In the genomic region with DNA sequence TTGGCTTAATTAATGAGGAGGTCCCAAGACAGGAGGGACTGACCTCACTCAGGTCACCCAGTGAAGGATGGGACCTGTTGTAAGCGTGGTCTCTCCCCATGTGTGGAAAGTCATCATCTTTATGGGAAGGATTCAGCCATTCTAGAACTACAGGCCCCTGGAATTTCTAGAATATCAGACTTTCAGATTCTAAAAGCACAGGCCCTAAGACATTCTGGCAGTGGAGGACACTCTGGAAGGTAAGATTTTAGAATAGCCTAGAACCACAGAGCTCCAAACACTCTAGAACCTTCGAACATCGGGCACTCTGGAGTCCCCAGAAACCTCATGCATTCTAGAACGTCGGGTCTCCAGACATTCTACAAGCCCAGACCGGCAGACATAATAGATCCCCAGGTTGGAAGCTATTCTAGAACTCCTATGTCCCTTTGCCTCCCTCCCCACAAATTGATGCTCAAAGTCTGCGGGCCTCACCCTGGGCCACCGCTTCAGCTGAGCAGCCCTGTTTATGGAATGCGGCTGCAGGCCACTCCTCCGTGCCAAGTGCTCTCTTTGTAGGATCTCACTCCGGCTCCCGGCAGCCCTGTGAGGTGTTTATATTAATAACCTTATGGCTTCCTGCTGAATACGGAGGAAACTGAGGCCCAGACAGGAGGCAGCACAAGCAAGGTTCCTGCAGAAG, we compare ENCODE assay signal across 8 cellular contexts. TPM values are rescaled to one million over a fixed set of nuclear protein-coding genes. Genes with fewer than 3 reads are reported as not detected.
A peak's percentile ranks its signal among the peaks of the same experiment; 100 is the strongest.
DNase-seq lines count a peak whose midpoint lies in the region; ATAC-seq, FAIRE-seq and TF ChIP-seq lines count a peak whose summit lies in the region.

No MANE protein-coding gene starts in this region.

- no peaks in the 10 kb centered on the region for H3K9me1 ChIP-seq in K562 (ENCODE audit: control insufficient read depth, insufficient read depth, low read length)

- TSS peak; percentile 59 for BruUV-seq in K562 (replicated peaks; lab: Mats Ljungman, UMichigan)

- H4K20me1 ChIP-seq in K562 (replicated peaks; ENCODE audit: control insufficient read depth, insufficient read depth, low read length), result no peaks in the 10 kb centered on the region; the same call in 1 of the 2 replicates

- intact Hi-C loops in K562 (cut with micrococcal nuclease), result loop anchor here (5.0 kb wide), 1 partner anchor 33 kb away; no protein-coding TSS in a partner anchor
- intact Hi-C loops in lower leg skin (cut with DNase I; ENCODE audit: low total_unique reads), result no loop called here
- intact Hi-C loops in vagina (cut with DNase I), result no loop called here

- WGBS in K562 (ENCODE audit: insufficient coverage, low coverage, missing lambda C conversion rate), result 31% methylated on average over 13 of the region's 13 CpGs
- WGBS in lower leg skin, 2 donors, result 25 to 28% methylated on average over 13 of the region's 13 CpGs

- POLR2A ChIA-PET in K562 (lab: Yijun Ruan, JAX), result interaction anchor here (0.9 to 1.1 kb wide), 3 partner anchors 10 to 31 kb away, joined by 3 to 6 read pairs (median 3); no protein-coding TSS in a partner anchor

- H3K27me3 ChIP-seq in K562 (ENCODE audit: control insufficient read depth in 2 of 2, insufficient read depth in 2 of 2, low read length in 2 of 2), result 0 out of 5 replicates have a peak, but pooled peaks cover 0 to 6% of the 10 kb centered on the region in 2 experiments
- H3K27me3 ChIP-seq in vagina, result no peaks in the 10 kb centered on the region

- TF ChIP-seq POLR2A in K562 (conservative IDR thresholded peaks at IDR 0.05), result no peak
- no peak for TF ChIP-seq POLR2A in lower leg skin (IDR thresholded peaks at IDR 0.05)
- TF ChIP-seq POLR2A in vagina (IDR thresholded peaks at IDR 0.05), result no peak

- DNase-seq in ACHN (peak; percentile 22), HK-2 (ENCODE audit: unreplicated experiment) (peak; percentile 37), K562 (ENCODE audit: extremely low read depth in 1 of 4, low spot score in 3 of 4) (no peak), lower leg skin (ENCODE audit: low spot score in 2 of 2) (no peak), vagina (ENCODE audit: extremely low spot score in 2 of 2) (no peak), COLO829 (ENCODE audit: low spot score) (no peak)

- TF ChIP-seq EP300 in K562 (IDR thresholded peaks at IDR 0.05; ENCODE audit: low read length), result no peak

- peak; percentile 69 for FAIRE-seq in K562 (lab: Jason Lieb, UNC)

- peak overlapping the region; percentile 66 to 94 for H3K9ac ChIP-seq in K562 (ENCODE audit: insufficient read depth in 1 of 2, low read depth in 2 of 2, low read length in 2 of 2)

- H3K9me3 ChIP-seq in K562 (replicated peaks; ENCODE audit: control insufficient read depth, insufficient read depth, low read depth, low read length) (no peaks in the 10 kb centered on the region), vagina (no peaks in the 10 kb centered on the region)

- H3K4me1 ChIP-seq in K562 (replicated peaks in 1 of 2; ENCODE audit: control insufficient read depth in 2 of 2, insufficient read depth in 2 of 2, low read length in 2 of 2) (peaks cover 14 to 20% of the 10 kb centered on the region in 2 experiments; a peak in 4 of 5 replicates), vagina (peaks cover 16% of the 10 kb centered on the region)

- TF ChIP-seq CTCF in K562 (IDR thresholded peaks at IDR 0.05 in 2 of 3, conservative IDR thresholded peaks at IDR 0.05 in 1 of 3; ENCODE audit: insufficient read depth in 2 of 3, low read depth in 1 of 3, low read length in 3 of 3) (no peak), lower leg skin (IDR thresholded peaks at IDR 0.05) (no peak), vagina (IDR thresholded peaks at IDR 0.05) (no peak)

- H3K36me3 ChIP-seq in K562 (ENCODE audit: control insufficient read depth, insufficient read depth, low read length) (no peaks in the 10 kb centered on the region), vagina (no peaks in the 10 kb centered on the region)

- TF ChIP-seq RAD21 in K562 (CRISPR knock-in tag; conservative IDR thresholded peaks at IDR 0.05 in 1 of 2, IDR thresholded peaks at IDR 0.05 in 1 of 2), result no peak

- no peaks in the 10 kb centered on the region for H3K79me2 ChIP-seq in K562 (ENCODE audit: control insufficient read depth, insufficient read depth, low read length)

- CTCF ChIA-PET in K562 (lab: Yijun Ruan, JAX; ENCODE audit: low intra/inter-chr PET ratio), result no interaction called here

- in situ Hi-C loops in ACHN (cut with HindIII; ENCODE audit: low pct_ligation_motif_present, low pct_unique_long_range_greater_than_20kb, low sequenced_read_pairs), result no loop called here
- in situ Hi-C loops in K562 (cut with MboI), result no loop called here

- peak overlapping the region; percentile 99 for H2AFZ ChIP-seq in K562 (ENCODE audit: low read depth, low read length)

- peak overlapping the region; percentile 95 for H3K4me2 ChIP-seq in K562 (ENCODE audit: insufficient read depth, low read length)

- peak overlapping the region; percentile 52 for H3K4me3 ChIP-seq in K562
- peak overlapping the region; percentile 17 for H3K4me3 ChIP-seq in lower leg skin (ENCODE audit: low read depth, poor library complexity, severe bottlenecking)
- peak overlapping the region; percentile 36 to 52 for H3K4me3 ChIP-seq in vagina

- ATAC-seq in K562 (peak; percentile 11; the same call in 2 of the 3 replicates), HG03342 (IDR thresholded peaks at IDR 0.05; ENCODE audit: unreplicated experiment) (no peak), GM19023 (IDR thresholded peaks at IDR 0.05; ENCODE audit: unreplicated experiment) (no peak)

- H3K27ac ChIP-seq in K562 (ENCODE audit: extremely low read depth, low read depth, low read length) (peak overlapping the region; percentile 61), vagina (no peak overlapping the region)

RNA-seq across cellular contexts. Expression of a gene that starts 1.9 kb away (rescaled TPM):
- not detected in 2 replicates for total RNA-seq in K562 (2011; cell fraction: chromatin; rRNA removed; ENCODE audit: low replicate concordance)
- total RNA-seq in K562 (2011; cell fraction: nucleolus; rRNA removed), result not detected in 2 replicates
- total RNA-seq in K562 (2011; cell fraction: nucleoplasm; rRNA removed), result not detected in 2 replicates
- total RNA-seq in K562 (2014; rRNA removed), result not detected in 2 replicates
- total RNA-seq in K562 (2014; rRNA removed; fragmentation: Illumina TruSeq; extraction: Trizol), result not detected in 2 replicates
- not detected in 2 replicates for total RNA-seq in K562 (2015; rRNA removed; fragmentation: Illumina TruSeq; extraction: Trizol)
- not detected in 2 replicates for total RNA-seq in K562 (2021)
- polyA plus RNA-seq in K562 (2011; rRNA removed), result not detected in 2 replicates
- not detected in 2 replicates for polyA plus RNA-seq in K562 (2011; cell fraction: cytosol; rRNA removed)
- not detected in 2 replicates for polyA plus RNA-seq in K562 (2011; cell fraction: nucleus; rRNA removed)
- not detected in 2 replicates for polyA plus RNA-seq in K562 (2012)
- not detected in 2 replicates for polyA plus RNA-seq in K562 (2014; fragmentation: Illumina TruSeq; extraction: Trizol)
- not detected for polyA plus RNA-seq in K562 (2014; fragmentation: Nextera tagmentation; extraction: Ambion mirVana)
- polyA plus RNA-seq in K562 (2014; rRNA removed), result not detected in 2 replicates
- not detected in 2 replicates for polyA minus RNA-seq in K562 (2011; rRNA and poly(A)+ RNA removed)
- polyA minus RNA-seq in K562 (2011; cell fraction: cytosol; rRNA and poly(A)+ RNA removed), result not detected in 2 replicates
- not detected in 2 replicates for polyA minus RNA-seq in K562 (2011; cell fraction: nucleus; rRNA and poly(A)+ RNA removed)
- not detected for total RNA-seq in lower leg skin
- not detected for total RNA-seq in vagina

RNA-seq across cellular contexts. Expression of a gene that starts 11.7 kb away (rescaled TPM):
- 12.6 and 15.0 TPM in 2 replicates for total RNA-seq in K562 (2011; cell fraction: chromatin; rRNA removed; ENCODE audit: low replicate concordance)
- total RNA-seq in K562 (2011; cell fraction: nucleolus; rRNA removed), result 8.7 and 9.7 TPM in 2 replicates
- total RNA-seq in K562 (2011; cell fraction: nucleoplasm; rRNA removed), result 14.8 and 17.8 TPM in 2 replicates
- total RNA-seq in K562 (2014; rRNA removed), result 1.2 and 3.1 TPM in 2 replicates
- 1.5 TPM in 2 replicates for total RNA-seq in K562 (2014; rRNA removed; fragmentation: Illumina TruSeq; extraction: Trizol)
- total RNA-seq in K562 (2015; rRNA removed; fragmentation: Illumina TruSeq; extraction: Trizol), result 0.87 and 1.3 TPM in 2 replicates
- total RNA-seq in K562 (2021), result 9.3 and 11.7 TPM in 2 replicates
- polyA plus RNA-seq in K562 (2011; rRNA removed), result 9.6 and 13.5 TPM in 2 replicates
- 16.9 and 24.1 TPM in 2 replicates for polyA plus RNA-seq in K562 (2011; cell fraction: cytosol; rRNA removed)
- 23.3 and 36.6 TPM in 2 replicates for polyA plus RNA-seq in K562 (2011; cell fraction: nucleus; rRNA removed)
- 13.7 and 31.9 TPM in 2 replicates for polyA plus RNA-seq in K562 (2012)
- 14.3 and 15.4 TPM in 2 replicates for polyA plus RNA-seq in K562 (2014; fragmentation: Illumina TruSeq; extraction: Trizol)
- polyA plus RNA-seq in K562 (2014; fragmentation: Nextera tagmentation; extraction: Ambion mirVana), result 10 to 100 TPM in 1 of 2 experiments, 1 to 10 TPM in 1; 9.1 to 10.3 TPM
- polyA plus RNA-seq in K562 (2014; rRNA removed), result 5.3 and 9.8 TPM in 2 replicates
- polyA minus RNA-seq in K562 (2011; rRNA and poly(A)+ RNA removed), result 8.6 and 11.7 TPM in 2 replicates
- polyA minus RNA-seq in K562 (2011; cell fraction: cytosol; rRNA and poly(A)+ RNA removed), result 8.4 and 11.9 TPM in 2 replicates
- polyA minus RNA-seq in K562 (2011; cell fraction: nucleus; rRNA and poly(A)+ RNA removed), result 7.9 and 10.4 TPM in 2 replicates
- 10 to 100 TPM; 35.9 to 49.9 (median 46.6) TPM for total RNA-seq in lower leg skin
- not detected for total RNA-seq in vagina

RNA-seq across cellular contexts. Expression of a gene that starts 19.5 kb away (rescaled TPM):
- not detected in 2 replicates for total RNA-seq in K562 (2011; cell fraction: chromatin; rRNA removed; ENCODE audit: low replicate concordance)
- total RNA-seq in K562 (2011; cell fraction: nucleolus; rRNA removed), result not detected in 2 replicates
- total RNA-seq in K562 (2011; cell fraction: nucleoplasm; rRNA removed), result not detected in 2 replicates
- not detected in 2 replicates for total RNA-seq in K562 (2014; rRNA removed)
- not detected in 2 replicates for total RNA-seq in K562 (2014; rRNA removed; fragmentation: Illumina TruSeq; extraction: Trizol)
- total RNA-seq in K562 (2015; rRNA removed; fragmentation: Illumina TruSeq; extraction: Trizol), result not detected in 2 replicates
- not detected in 2 replicates for total RNA-seq in K562 (2021)
- not detected in 2 replicates for polyA plus RNA-seq in K562 (2011; rRNA removed)
- not detected in 2 replicates for polyA plus RNA-seq in K562 (2011; cell fraction: cytosol; rRNA removed)
- not detected in 2 replicates for polyA plus RNA-seq in K562 (2011; cell fraction: nucleus; rRNA removed)
- polyA plus RNA-seq in K562 (2012), result not detected in 2 replicates
- not detected in 2 replicates for polyA plus RNA-seq in K562 (2014; fragmentation: Illumina TruSeq; extraction: Trizol)
- not detected for polyA plus RNA-seq in K562 (2014; fragmentation: Nextera tagmentation; extraction: Ambion mirVana)
- polyA plus RNA-seq in K562 (2014; rRNA removed), result not detected in 2 replicates
- not detected in 2 replicates for polyA minus RNA-seq in K562 (2011; rRNA and poly(A)+ RNA removed)
- polyA minus RNA-seq in K562 (2011; cell fraction: cytosol; rRNA and poly(A)+ RNA removed), result not detected in 2 replicates
- polyA minus RNA-seq in K562 (2011; cell fraction: nucleus; rRNA and poly(A)+ RNA removed), result not detected in 2 replicates
- total RNA-seq in lower leg skin, result 100 to 1,000 TPM in 1 of 4 donors, 10 to 100 TPM in 1, 1 to 10 TPM in 1, under 1 TPM in 1; 0.13 to 119 (median 10.4) TPM
- not detected for total RNA-seq in vagina

RNA-seq across cellular contexts. Expression of a gene that starts 38.0 kb away (rescaled TPM):
- total RNA-seq in K562 (2011; cell fraction: chromatin; rRNA removed; ENCODE audit: low replicate concordance), result 1.3 and 4.1 TPM in 2 replicates
- 1.3 and 1.8 TPM in 2 replicates for total RNA-seq in K562 (2011; cell fraction: nucleolus; rRNA removed)
- 0.88 and 2.5 TPM in 2 replicates for total RNA-seq in K562 (2011; cell fraction: nucleoplasm; rRNA removed)
- total RNA-seq in K562 (2014; rRNA removed), result not detected in 2 replicates
- 0.47 TPM in 1 of 2 replicates, not detected in the other for total RNA-seq in K562 (2014; rRNA removed; fragmentation: Illumina TruSeq; extraction: Trizol)
- total RNA-seq in K562 (2015; rRNA removed; fragmentation: Illumina TruSeq; extraction: Trizol), result 0.18 and 0.38 TPM in 2 replicates
- total RNA-seq in K562 (2021), result 0.24 and 0.74 TPM in 2 replicates
- polyA plus RNA-seq in K562 (2011; rRNA removed), result 0.31 and 0.39 TPM in 2 replicates
- 0.52 TPM in 1 of 2 replicates, not detected in the other for polyA plus RNA-seq in K562 (2011; cell fraction: cytosol; rRNA removed)
- 0.94 and 2.9 TPM in 2 replicates for polyA plus RNA-seq in K562 (2011; cell fraction: nucleus; rRNA removed)
- 0.40 and 0.76 TPM in 2 replicates for polyA plus RNA-seq in K562 (2012)
- 0.25 and 0.69 TPM in 2 replicates for polyA plus RNA-seq in K562 (2014; fragmentation: Illumina TruSeq; extraction: Trizol)
- polyA plus RNA-seq in K562 (2014; fragmentation: Nextera tagmentation; extraction: Ambion mirVana), result under 1 TPM; 0.11 to 0.22 TPM
- 0.11 and 0.46 TPM in 2 replicates for polyA plus RNA-seq in K562 (2014; rRNA removed)
- polyA minus RNA-seq in K562 (2011; rRNA and poly(A)+ RNA removed), result 0.42 TPM in 1 of 2 replicates, not detected in the other
- polyA minus RNA-seq in K562 (2011; cell fraction: cytosol; rRNA and poly(A)+ RNA removed), result not detected in 2 replicates
- 0.40 and 0.44 TPM in 2 replicates for polyA minus RNA-seq in K562 (2011; cell fraction: nucleus; rRNA and poly(A)+ RNA removed)
- 10 to 100 TPM in 1 of 4 donors, 1 to 10 TPM in 1, not detected in 2; 5.3 to 31.2 TPM for total RNA-seq in lower leg skin
- total RNA-seq in vagina, result not detected

RNA-seq across cellular contexts. Expression of a gene that starts 45.0 kb away (rescaled TPM):
- not detected in 2 replicates for total RNA-seq in K562 (2011; cell fraction: chromatin; rRNA removed; ENCODE audit: low replicate concordance)
- not detected in 2 replicates for total RNA-seq in K562 (2011; cell fraction: nucleolus; rRNA removed)
- not detected in 2 replicates for total RNA-seq in K562 (2011; cell fraction: nucleoplasm; rRNA removed)
- not detected in 2 replicates for total RNA-seq in K562 (2014; rRNA removed)
- not detected in 2 replicates for total RNA-seq in K562 (2014; rRNA removed; fragmentation: Illumina TruSeq; extraction: Trizol)
- not detected in 2 replicates for total RNA-seq in K562 (2015; rRNA removed; fragmentation: Illumina TruSeq; extraction: Trizol)
- not detected in 2 replicates for total RNA-seq in K562 (2021)
- polyA plus RNA-seq in K562 (2011; rRNA removed), result not detected in 2 replicates
- not detected in 2 replicates for polyA plus RNA-seq in K562 (2011; cell fraction: cytosol; rRNA removed)
- not detected in 2 replicates for polyA plus RNA-seq in K562 (2011; cell fraction: nucleus; rRNA removed)
- not detected in 2 replicates for polyA plus RNA-seq in K562 (2012)
- not detected in 2 replicates for polyA plus RNA-seq in K562 (2014; fragmentation: Illumina TruSeq; extraction: Trizol)
- polyA plus RNA-seq in K562 (2014; fragmentation: Nextera tagmentation; extraction: Ambion mirVana), result not detected
- not detected in 2 replicates for polyA plus RNA-seq in K562 (2014; rRNA removed)
- polyA minus RNA-seq in K562 (2011; rRNA and poly(A)+ RNA removed), result not detected in 2 replicates
- not detected in 2 replicates for polyA minus RNA-seq in K562 (2011; cell fraction: cytosol; rRNA and poly(A)+ RNA removed)
- not detected in 2 replicates for polyA minus RNA-seq in K562 (2011; cell fraction: nucleus; rRNA and poly(A)+ RNA removed)
- total RNA-seq in lower leg skin, result 1 to 10 TPM in 1 of 4 donors, under 1 TPM in 1, not detected in 2; 0.58 to 3.1 TPM
- not detected for total RNA-seq in vagina

Comparison
In these comparisons a context has a peak if more than half of its experiments do, and no peak if none do; other contexts are left out.
1. DNase-seq: peak in ACHN (single experiment) and HK-2 (single experiment); none in K562 (0 of 4), lower leg skin (0 of 2), vagina (0 of 2) and COLO829 (single experiment).
2. Peak in every context shown above with its lines, with median percentiles within 50 percentile points of each other: H3K4me3 ChIP-seq.